In the genomic region with DNA sequence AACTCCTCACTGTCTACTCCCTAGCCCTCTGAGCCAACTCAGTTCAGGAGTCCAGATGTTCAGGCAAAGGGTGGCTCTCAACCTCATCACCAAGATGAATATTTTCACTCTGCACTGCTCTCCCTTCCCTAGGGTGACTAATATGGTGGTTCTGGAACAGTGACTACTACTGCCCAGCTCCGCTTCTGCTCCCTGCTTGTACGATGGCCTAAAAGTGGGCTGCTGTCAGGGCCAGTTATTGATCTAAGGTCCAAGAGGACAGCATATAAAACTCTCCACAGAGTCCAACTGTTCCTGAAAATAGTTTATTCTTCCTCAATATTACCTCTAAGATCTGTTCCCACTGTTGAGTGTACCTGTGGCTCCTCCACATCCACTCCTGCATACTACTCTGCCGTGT, we compare ENCODE assay signal across 29 cellular contexts.
"Had no signal": no experiment of that assay in that cellular context is flagged by ENCODE, and none has a peak within 500 bp of the region (broad histone marks: within the 10 kb centered on the region; RNA-seq: fewer than 3 reads in every experiment).

No MANE protein-coding gene starts in this region.

- H3K36me3 ChIP-seq: left lung, neural progenitor cell, neutrophil, right atrium auricular region, stomach, thyroid gland, transverse colon, upper lobe of left lung, vagina had no signal

- H3K9ac ChIP-seq: neural progenitor cell, parathyroid adenoma had no signal

- DNase-seq: hippocampal formation; kidney glomerular epithelial cell; left cardiac atrium; left lung; mesendoderm; naive B cell; natural killer cell; nephron progenitor cell; occipital lobe; stimulated activated CD4-positive, alpha-beta T cell treated with anti-CD3 and anti-CD28 coated beads, Interleukin-12 subunit alpha, Interleukin-12 subunit beta, amount 100 ng/mL, for 4 hours; stimulated activated CD4-positive, alpha-beta T cell treated with anti-CD3 and anti-CD28 coated beads, Interleukin-15, amount 100 ng/mL, for 24 hours; stimulated activated CD4-positive, alpha-beta T cell treated with anti-CD3 and anti-CD28 coated beads, Interleukin-2, amount 100 ng/mL, for 24 hours; stimulated activated CD4-positive, alpha-beta T cell treated with anti-CD3 and anti-CD28 coated beads, Interleukin-4, amount 100 ng/mL, for 1 hour; stimulated activated naive B cell treated with anti-CD40 and anti-IgM and Interleukin-4, amounts not matched to agents 10 μg/mL and 1 μg/mL and 100 μg/mL, for 72 hours; stimulated activated naive CD8-positive, alpha-beta T cell treated with anti-CD3 and anti-CD28 coated beads, Interleukin-15, Interleukin-2, amounts not matched to agents 100 U/mL and 50 U/mL, for 24 hours; stomach; testis; thyroid gland; transverse colon; upper lobe of left lung had no signal

- H3K9me3 ChIP-seq: left lung, neutrophil, right atrium auricular region, stomach, testis, thyroid gland, transverse colon, upper lobe of left lung, vagina had no signal

- H3K79me2 ChIP-seq: parathyroid adenoma had no signal

- H2AFZ ChIP-seq: neural progenitor cell, parathyroid adenoma had no signal

- H3K27me3 ChIP-seq: left lung, neural progenitor cell, neutrophil, right atrium auricular region, stomach, testis, thyroid gland, transverse colon, upper lobe of left lung, vagina had no signal

- H3K4me1 ChIP-seq: left lung, neural progenitor cell, parathyroid adenoma, right atrium auricular region, stomach, testis, thyroid gland, transverse colon, upper lobe of left lung, vagina had no signal

- H3K27ac ChIP-seq: left lung, neural progenitor cell, neutrophil, parathyroid adenoma, right atrium auricular region, skin epidermis, stomach, testis, thyroid gland, transverse colon, upper lobe of left lung, vagina had no signal

- H3K4me2 ChIP-seq: neural progenitor cell had no signal

- H3K4me3 ChIP-seq: left lung, lung, neural progenitor cell, right atrium auricular region, skin epidermis, stomach, testis, thyroid gland, transverse colon, upper lobe of left lung, vagina had no signal

- ATAC-seq: left cardiac atrium; left lung; natural killer cell; sciatic nerve; stimulated activated naive B cell treated with anti-CD40 and anti-IgM and Interleukin-4, amounts not matched to agents 10 μg/mL and 1 μg/mL and 100 μg/mL, for 72 hours; stimulated activated naive CD8-positive, alpha-beta T cell treated with anti-CD3 and anti-CD28 coated beads, Interleukin-15, Interleukin-2, amounts not matched to agents 100 U/mL and 50 U/mL, for 24 hours had no signal

- FAIRE-seq: keratinocyte had no signal
